11 cellular contexts compared by ENCODE assay signal in the genomic region with DNA sequence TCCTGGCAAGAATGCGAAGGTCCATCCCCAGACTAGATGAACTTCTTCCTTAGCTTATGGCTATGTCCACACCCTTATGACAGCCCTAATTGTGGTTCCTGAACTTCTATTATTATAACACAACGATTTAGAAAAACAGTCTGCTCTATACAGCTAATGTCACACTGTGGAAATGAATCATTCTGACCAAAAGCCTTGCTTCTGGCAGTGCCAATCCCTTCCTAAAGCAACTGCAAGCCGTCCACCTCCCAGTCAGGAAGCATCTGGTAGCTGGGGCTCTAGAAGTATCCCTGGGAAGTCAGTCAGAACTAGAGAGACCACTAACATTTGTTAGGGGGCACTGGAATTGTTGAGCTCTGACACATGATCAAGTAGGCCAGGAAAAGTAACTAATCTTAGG. TPM values are rescaled to one million over a fixed set of nuclear protein-coding genes. Genes with fewer than 3 reads are reported as not detected.
A peak's percentile ranks its signal among the peaks of the same experiment; 100 is the strongest.
DNase-seq lines count a peak whose midpoint lies in the region; ATAC-seq, FAIRE-seq and TF ChIP-seq lines count a peak whose summit lies in the region.
"Had no signal": no experiment of that assay in that cellular context is flagged by ENCODE, and none has a peak within 500 bp of the region (broad histone marks: within the 10 kb centered on the region; RNA-seq: fewer than 3 reads in every experiment).

No MANE protein-coding gene starts in this region.

- H3K4me3 ChIP-seq in GM23338 (no peak overlapping the region), PC-3 (ENCODE audit: low read length) (0 out of 2 replicates have a peak overlapping the region, but pooled peaks have one; percentile 8), endothelial cell of umbilical vein (replicated peaks in 1 of 3; ENCODE audit: insufficient read depth in 1 of 3, low read depth in 1 of 3, low read length in 3 of 3) (no peak overlapping the region)
- H3K4me3 ChIP-seq: colonic mucosa, mucosa of descending colon had no signal

- no peaks in the 10 kb centered on the region for H3K27me3 Mint-ChIP-seq in GM23338 (ENCODE audit: insufficient read depth, low read depth, poor library complexity)

- POLR2A ChIA-PET in PC-3 (lab: Charles Lee; ENCODE audit: unreplicated experiment), result no interaction called here
- POLR2A ChIA-PET in endothelial cell of umbilical vein (lab: Charles Lee), result no interaction called here

- H3K9me2 ChIP-seq in GM23338 (ENCODE audit: insufficient read depth) (no peaks in the 10 kb centered on the region), PC-3 (replicated peaks; ENCODE audit: low read length) (no peaks in the 10 kb centered on the region)

- no peaks in the 10 kb centered on the region for H4K20me1 ChIP-seq in GM23338 (replicated peaks; ENCODE audit: insufficient read depth)
- no peaks in the 10 kb centered on the region for H4K20me1 ChIP-seq in PC-3 (ENCODE audit: low read length)
- no peaks in the 10 kb centered on the region for H4K20me1 ChIP-seq in endothelial cell of umbilical vein (replicated peaks; ENCODE audit: control insufficient read depth, extremely low read depth, insufficient read depth, low read length)

- H3F3A ChIP-seq in GM23338 (replicated peaks; ENCODE audit: low read depth) (no peaks in the 10 kb centered on the region), PC-3 (ENCODE audit: low read length, unreplicated experiment) (no peaks in the 10 kb centered on the region)

- no peak overlapping the region for H3K9ac ChIP-seq in PC-3 (ENCODE audit: low read length)
- peak overlapping the region; percentile 67 for H3K9ac ChIP-seq in endothelial cell of umbilical vein (replicated peaks; ENCODE audit: extremely low read depth, insufficient read depth, low read length)

- TF ChIP-seq CTCF in GM23338 (conservative IDR thresholded peaks at IDR 0.05; ENCODE audit: low read depth in 2 of 2) (no peak), PC-3 (conservative IDR thresholded peaks at IDR 0.05; ENCODE audit: low read depth, low read length) (no peak), endothelial cell of umbilical vein (IDR thresholded peaks at IDR 0.05; ENCODE audit: extremely low read depth in 1 of 2, insufficient read depth in 1 of 2, low read depth in 1 of 2, low read length in 2 of 2) (no peak)

- H3K27ac ChIP-seq in GM23338 (ENCODE audit: low read depth), result 0 out of 2 replicates have a peak overlapping the region, but pooled peaks have one; percentile 46
- H3K27ac ChIP-seq in PC-3 (ENCODE audit: low read length), result peak overlapping the region; percentile 31
- peak overlapping the region; percentile 92 for H3K27ac ChIP-seq in endothelial cell of umbilical vein (ENCODE audit: insufficient read depth, low read depth, low read length)
- H3K27ac ChIP-seq: colonic mucosa had no signal

- CTCF ChIA-PET in PC-3 (lab: Charles Lee) (no interaction called here), endothelial cell of umbilical vein (lab: Charles Lee) (interaction anchor here (1.3 to 1.8 kb wide), 3 partner anchors 15 to 67 kb away, joined by 4 read pairs; no protein-coding TSS in a partner anchor)

- H3K4me1 Mint-ChIP-seq in GM23338, result peaks cover 33% of the 10 kb centered on the region

- peaks cover 19% of the 10 kb centered on the region; the same call in 1 of the 2 replicates for H3K79me2 ChIP-seq in GM23338 (replicated peaks; ENCODE audit: insufficient read depth)
- peaks cover 26% of the 10 kb centered on the region for H3K79me2 ChIP-seq in PC-3 (ENCODE audit: low read length)
- peaks cover 84% of the 10 kb centered on the region for H3K79me2 ChIP-seq in endothelial cell of umbilical vein (ENCODE audit: control insufficient read depth, insufficient read depth, low read length)

- dilution Hi-C loops in endothelial cell of umbilical vein (cut with MboI; ENCODE audit: extremely low pct_ligation_motif_present, low sequenced_read_pairs), result no loop called here

- TF ChIP-seq POLR2A in endothelial cell of umbilical vein (IDR thresholded peaks at IDR 0.05; ENCODE audit: low read depth, low read length), result no peak

- H3K4me1 ChIP-seq in GM23338 (ENCODE audit: insufficient read depth) (peaks cover 24% of the 10 kb centered on the region), PC-3 (ENCODE audit: insufficient read depth, low read length) (peaks cover 28% of the 10 kb centered on the region), endothelial cell of umbilical vein (ENCODE audit: control insufficient read depth, extremely low read depth, insufficient read depth, low read length) (peaks cover 73% of the 10 kb centered on the region)

- no peaks in the 10 kb centered on the region for H3K36me3 ChIP-seq in GM23338 (ENCODE audit: insufficient read depth)
- H3K36me3 ChIP-seq in PC-3 (ENCODE audit: low read depth, low read length), result no peaks in the 10 kb centered on the region
- H3K36me3 ChIP-seq in endothelial cell of umbilical vein (ENCODE audit: control insufficient read depth in 2 of 2, extremely low read depth in 1 of 2, insufficient read depth in 2 of 2, low read length in 2 of 2), result no peaks in the 10 kb centered on the region
- H3K36me3 ChIP-seq: colonic mucosa had no signal

- H3K27me3 ChIP-seq in GM23338 (ENCODE audit: insufficient read depth) (no peaks in the 10 kb centered on the region), PC-3 (ENCODE audit: low read length) (no peaks in the 10 kb centered on the region), endothelial cell of umbilical vein (ENCODE audit: control insufficient read depth in 2 of 2, insufficient read depth in 2 of 2, low read length in 2 of 2) (no peaks in the 10 kb centered on the region)
- H3K27me3 ChIP-seq: colonic mucosa had no signal

- BruUV-seq in PC-3 (replicated peaks; lab: Mats Ljungman, UMichigan) (no TSS peak), endothelial cell of umbilical vein (replicated peaks; lab: Mats Ljungman, UMichigan) (no TSS peak)

- H2AFZ ChIP-seq in GM23338 (no peak overlapping the region), PC-3 (ENCODE audit: low read length) (no peak overlapping the region), endothelial cell of umbilical vein (ENCODE audit: low read depth, low read length) (no peak overlapping the region)

- FAIRE-seq in endothelial cell of umbilical vein (lab: Jason Lieb, UNC), result peak; percentile 91

- DNase-seq in GM23338 (ENCODE audit: low spot score) (no peak), PC-3 (peak; percentile 62), endothelial cell of umbilical vein (ENCODE audit: low read depth, low spot score) (peak; percentile 98), sciatic nerve (ENCODE audit: low spot score) (no peak), Ammon's horn (ENCODE audit: low spot score) (no peak), HuH-7.5 (ENCODE audit: low spot score) (no peak), DMS153 (lab: John Stamatoyannopoulos, UW) (no peak)
- DNase-seq in stimulated activated CD4-positive, alpha-beta T cell treated with anti-CD3 and anti-CD28 coated beads, Interleukin-4, amount 100 ng/mL, for 24 hours, result no peak
- DNase-seq: colonic mucosa, KG1, mucosa of descending colon had no signal

- ATAC-seq in GM23338 (no peak), PC-3 (peak; percentile 85), sciatic nerve (peak; percentile 45)
- ATAC-seq: mucosa of descending colon had no signal

- no peak overlapping the region for H3K4me3 Mint-ChIP-seq in GM23338

- H3K9me1 ChIP-seq in endothelial cell of umbilical vein (replicated peaks; ENCODE audit: control insufficient read depth, extremely low read depth, insufficient read depth, low read length), result no peaks in the 10 kb centered on the region

- H3K9me3 Mint-ChIP-seq in GM23338, result no peaks in the 10 kb centered on the region; the same call in 1 of the 3 replicates

- H3K4me2 ChIP-seq in GM23338 (no peak overlapping the region), PC-3 (ENCODE audit: low read length) (peak overlapping the region; percentile 56), endothelial cell of umbilical vein (ENCODE audit: insufficient read depth, low read length) (peak overlapping the region; percentile 63)

- H3K9me3 ChIP-seq in PC-3 (ENCODE audit: low read length) (no peaks in the 10 kb centered on the region), endothelial cell of umbilical vein (replicated peaks; ENCODE audit: control insufficient read depth, insufficient read depth, low read length) (no peaks in the 10 kb centered on the region)
- H3K9me3 ChIP-seq: colonic mucosa, mucosa of descending colon had no signal

- peaks cover 4% of the 10 kb centered on the region for H3K36me3 Mint-ChIP-seq in GM23338 (ENCODE audit: low read depth)

- intact Hi-C loops in PC-3 (cut with micrococcal nuclease) (loop anchor here (10.0 kb wide), 1 partner anchor 251 kb away; no protein-coding TSS in a partner anchor), endothelial cell of umbilical vein (cut with micrococcal nuclease) (loop anchor here (1.0 to 2.0 kb wide), 5 partner anchors 8 to 85 kb away; a partner anchor contains a TSS), sciatic nerve (cut with DNase I) (no loop called here)

- no peak overlapping the region for H3K27ac Mint-ChIP-seq in GM23338

TF ChIP-seq in GM23338, 12 proteins besides CTCF, POLR2A, EP300 and RAD21 (continues in another document):
- TF ChIP-seq EZH2 (IDR thresholded peaks at IDR 0.05; ENCODE audit: low read depth, unreplicated experiment) (no peak), NANOG (IDR thresholded peaks at IDR 0.05; ENCODE audit: borderline replicate concordance) (no peak)

TF ChIP-seq in endothelial cell of umbilical vein, 7 proteins besides CTCF, POLR2A, EP300 and RAD21 (continues in another document):
- TF ChIP-seq FOS (IDR thresholded peaks at IDR 0.05; ENCODE audit: borderline replicate concordance, insufficient read depth, low read length) (peak; percentile 96), JUN (IDR thresholded peaks at IDR 0.05; ENCODE audit: borderline replicate concordance, insufficient read depth, insufficient read length, low read depth) (peak; percentile 89), GATA2 (IDR thresholded peaks at IDR 0.05; ENCODE audit: insufficient read depth, insufficient read length, low read depth, low read length) (peak; percentile 87), POLR2AphosphoS5 (IDR thresholded peaks at IDR 0.05; ENCODE audit: insufficient read depth, low read depth, low read length) (peak; percentile 91)
- TF ChIP-seq, protein P1, sequence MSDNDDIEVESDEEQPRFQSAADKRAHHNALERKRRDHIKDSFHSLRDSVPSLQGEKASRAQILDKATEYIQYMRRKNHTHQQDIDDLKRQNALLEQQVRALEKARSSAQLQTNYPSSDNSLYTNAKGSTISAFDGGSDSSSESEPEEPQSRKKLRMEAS (IDR thresholded peaks at IDR 0.05; ENCODE audit: insufficient read depth, insufficient read length), result no peak

RNA-seq across cellular contexts. Expression of a gene that starts 45.0 kb away (rescaled TPM):
- 30.2 and 31.8 TPM in 2 replicates for total RNA-seq in GM23338 (2014; rRNA removed; shearing (Covaris generic))
- polyA plus RNA-seq in GM23338 (2016; fragmentation: Nextera tagmentation; extraction: Ambion mirVana), result 5.6 and 5.7 TPM in 2 replicates
- 42.1 and 55.7 TPM in 2 replicates for total RNA-seq in PC-3 (2014; rRNA removed)
- total RNA-seq in endothelial cell of umbilical vein, result 87.9 and 91.9 TPM in 2 replicates
- polyA plus RNA-seq in endothelial cell of umbilical vein, result 28.8 and 31.9 TPM in 2 replicates
- 41.6 and 45.8 TPM in 2 replicates for polyA plus RNA-seq in endothelial cell of umbilical vein (2011; cell fraction: cytosol; rRNA removed)
- 73.2 and 78.4 TPM in 2 replicates for polyA plus RNA-seq in endothelial cell of umbilical vein (2011; cell fraction: nucleus; rRNA removed)
- polyA plus RNA-seq in endothelial cell of umbilical vein (2012), result 39.4 and 70.2 TPM in 2 replicates
- 146 and 150 TPM in 2 replicates for polyA minus RNA-seq in endothelial cell of umbilical vein
- 12.2 TPM for polyA minus RNA-seq in endothelial cell of umbilical vein (2011; cell fraction: cytosol; rRNA and poly(A)+ RNA removed)
- polyA minus RNA-seq in endothelial cell of umbilical vein (2011; cell fraction: nucleus; rRNA and poly(A)+ RNA removed), result 95.2 and 130 TPM in 2 replicates
- 30.2 TPM for total RNA-seq in sciatic nerve

Comparison
In these comparisons a context has a peak if more than half of its experiments do, and no peak if none do; other contexts are left out.
1. DNase-seq: peak in PC-3 (single experiment) and endothelial cell of umbilical vein (single experiment); none in GM23338 (single experiment), sciatic nerve (single experiment), Ammon's horn (single experiment), stimulated activated CD4-positive, alpha-beta T cell treated with anti-CD3 and anti-CD28 coated beads, Interleukin-4, amount 100 ng/mL, for 24 hours (single experiment), HuH-7.5 (single experiment) and DMS153 (single experiment).
2. H3K27ac ChIP-seq: peak in every context shown above with its lines; median percentile 92 in endothelial cell of umbilical vein; 46 in GM23338; 31 in PC-3.